23 cellular contexts compared by ENCODE assay signal in the genomic region with DNA sequence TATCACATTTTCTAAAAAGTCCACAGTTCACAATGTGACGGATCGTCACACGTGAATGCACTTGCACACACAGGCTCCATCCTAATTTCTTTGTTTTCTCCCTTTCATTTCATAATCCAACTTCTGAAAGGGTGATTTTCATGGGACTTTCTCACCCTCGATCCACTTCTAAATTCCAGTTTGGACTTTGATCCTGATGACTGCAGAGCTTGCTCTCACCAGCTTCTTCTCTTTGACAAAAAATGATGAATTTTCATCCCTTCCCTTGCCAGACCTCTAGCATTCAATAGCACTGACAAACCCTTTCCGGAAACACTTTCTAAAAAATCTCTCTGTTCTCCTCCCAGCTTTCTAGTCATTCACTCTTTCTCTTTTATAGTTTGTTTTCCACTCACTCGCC.
DNase-seq lines count a peak whose midpoint lies in the region; ATAC-seq and TF ChIP-seq lines count a peak whose summit lies in the region.
"Had no signal": no experiment of that assay in that cellular context is flagged by ENCODE, and none has a peak within 500 bp of the region (broad histone marks: within the 10 kb centered on the region; RNA-seq: fewer than 3 reads in every experiment).

No MANE protein-coding gene starts in this region.

- H3K4me1 Mint-ChIP-seq in T-helper 17 cell (peaks cover 37% of the 10 kb centered on the region), glutamatergic neuron (ENCODE audit: low read depth, unreplicated experiment) (peaks cover 33% of the 10 kb centered on the region), progenitor cell of endocrine pancreas (ENCODE audit: low read depth) (peaks cover 24% of the 10 kb centered on the region), osteocyte (ENCODE audit: unreplicated experiment) (peaks cover 7% of the 10 kb centered on the region)
- peaks cover 24% of the 10 kb centered on the region for H3K4me1 Mint-ChIP-seq in activated T-helper 1 cell treated with anti-CD3 and anti-CD28 coated beads, Interleukin-12 subunit alpha, Interleukin-12 subunit beta, Interleukin-2, Interleukin-4 antibody, amounts not matched to agents 30 ng/mL and 10 ng/mL and 1 ng/mL, durations not matched to agents 14 hours and 24 hours and 36 hours (ENCODE audit: low read depth)

- no peaks in the 10 kb centered on the region for H3K9me3 ChIP-seq in T-helper 17 cell (ENCODE audit: control insufficient read depth, low read length, poor library complexity, severe bottlenecking)
- H3K9me3 ChIP-seq: body of pancreas, neutrophil, psoas muscle, SJCRH30 had no signal

- H3K27ac Mint-ChIP-seq in T-helper 17 cell: peak overlapping the region; percentile 77
- H3K27ac Mint-ChIP-seq in glutamatergic neuron (ENCODE audit: unreplicated experiment): no peak overlapping the region
- peak overlapping the region; percentile 45 for H3K27ac Mint-ChIP-seq in progenitor cell of endocrine pancreas
- no peak overlapping the region for H3K27ac Mint-ChIP-seq in osteocyte (ENCODE audit: unreplicated experiment)
- no peak overlapping the region for H3K27ac Mint-ChIP-seq in activated T-helper 1 cell treated with anti-CD3 and anti-CD28 coated beads, Interleukin-12 subunit alpha, Interleukin-12 subunit beta, Interleukin-2, Interleukin-4 antibody, amounts not matched to agents 30 ng/mL and 10 ng/mL and 1 ng/mL, durations not matched to agents 14 hours and 24 hours and 36 hours
- H3K27ac Mint-ChIP-seq: activated CD8-positive, alpha-beta T cell treated with anti-CD3 and anti-CD28 coated beads for 36 hours had no signal

- peaks cover under 1% of the 10 kb centered on the region for H3K9me3 Mint-ChIP-seq in glutamatergic neuron (ENCODE audit: unreplicated experiment)
- no peaks in the 10 kb centered on the region for H3K9me3 Mint-ChIP-seq in progenitor cell of endocrine pancreas (ENCODE audit: low read depth)
- H3K9me3 Mint-ChIP-seq in osteocyte (ENCODE audit: unreplicated experiment): no peaks in the 10 kb centered on the region
- H3K9me3 Mint-ChIP-seq in activated T-helper 1 cell treated with anti-CD3 and anti-CD28 coated beads, Interleukin-12 subunit alpha, Interleukin-12 subunit beta, Interleukin-2, Interleukin-4 antibody, amounts not matched to agents 30 ng/mL and 10 ng/mL and 1 ng/mL, durations not matched to agents 14 hours and 24 hours and 36 hours: no peaks in the 10 kb centered on the region
- H3K9me3 Mint-ChIP-seq: activated CD8-positive, alpha-beta T cell treated with anti-CD3 and anti-CD28 coated beads for 36 hours; IgD-negative memory B cell had no signal

- ATAC-seq in T-helper 17 cell: no peak
- ATAC-seq: activated CD4-positive, CD25-positive, alpha-beta regulatory T cell treated with anti-CD3 and anti-CD28 coated beads, Interleukin-2, amount 50 U/mL, for 24 hours; activated CD8-positive, alpha-beta T cell treated with anti-CD3 and anti-CD28 coated beads for 36 hours; body of pancreas had no signal

- DNase-seq in G401 (ENCODE audit: low spot score) (peak; percentile 20), T-helper 17 cell (no peak), glutamatergic neuron (no peak), progenitor cell of endocrine pancreas (ENCODE audit: low spot score, unreplicated experiment) (no peak), NCI-H345 treated with DMSO at 0.1 percent for 48 hours (lab: John Stamatoyannopoulos, UW; ENCODE audit: unreplicated experiment) (no peak), osteocyte (ENCODE audit: extremely low spot score, unreplicated experiment) (no peak)
- DNase-seq in activated T-helper 1 cell treated with anti-CD3 and anti-CD28 coated beads, Interleukin-12 subunit alpha, Interleukin-12 subunit beta, Interleukin-2, Interleukin-4 antibody, amounts not matched to agents 30 ng/mL and 10 ng/mL and 1 ng/mL, durations not matched to agents 14 hours and 24 hours and 36 hours (ENCODE audit: low spot score): no peak
- DNase-seq: activated CD8-positive, alpha-beta T cell treated with anti-CD3 and anti-CD28 coated beads for 36 hours; activated effector memory CD4-positive, alpha-beta T cell treated with anti-CD3 and anti-CD28 coated beads, Interleukin-2, amount 50 U/mL, for 16 hours; C1 segment of cervical spinal cord; head of caudate nucleus; kidney; NCI-H1048; NCI-H187 treated with DMSO at 0.1 percent for 48 hours; NCI-H526 treated with DMSO at 0.1 percent for 48 hours; psoas muscle; SJCRH30; stimulated activated CD4-positive, alpha-beta T cell treated with anti-CD3 and anti-CD28 coated beads, Interleukin-15, amount 100 ng/mL, for 24 hours; stimulated activated naive CD4-positive, alpha-beta T cell treated with Interleukin-2 at 50 U/mL for 16 hours had no signal

- in situ Hi-C loops in G401 (cut with HindIII; ENCODE audit: low sequenced_read_pairs): no loop called here

- H3K36me3 Mint-ChIP-seq in T-helper 17 cell (ENCODE audit: low read depth): peaks cover 20% of the 10 kb centered on the region
- no peaks in the 10 kb centered on the region for H3K36me3 Mint-ChIP-seq in glutamatergic neuron (ENCODE audit: unreplicated experiment)
- H3K36me3 Mint-ChIP-seq in progenitor cell of endocrine pancreas (ENCODE audit: insufficient read depth): peaks cover 4% of the 10 kb centered on the region
- peaks cover 39% of the 10 kb centered on the region for H3K36me3 Mint-ChIP-seq in osteocyte (ENCODE audit: unreplicated experiment)
- peaks cover 20% of the 10 kb centered on the region for H3K36me3 Mint-ChIP-seq in activated T-helper 1 cell treated with anti-CD3 and anti-CD28 coated beads, Interleukin-12 subunit alpha, Interleukin-12 subunit beta, Interleukin-2, Interleukin-4 antibody, amounts not matched to agents 30 ng/mL and 10 ng/mL and 1 ng/mL, durations not matched to agents 14 hours and 24 hours and 36 hours (ENCODE audit: low read depth)

- TF ChIP-seq CTCF in glutamatergic neuron (IDR thresholded peaks at IDR 0.05; ENCODE audit: partially characterized antibody, unreplicated experiment) (no peak), progenitor cell of endocrine pancreas (IDR thresholded peaks at IDR 0.05; ENCODE audit: unreplicated experiment) (no peak), osteocyte (IDR thresholded peaks at IDR 0.05) (no peak)

- no peaks in the 10 kb centered on the region for H3K27me3 Mint-ChIP-seq in T-helper 17 cell
- no peaks in the 10 kb centered on the region for H3K27me3 Mint-ChIP-seq in glutamatergic neuron (ENCODE audit: unreplicated experiment)
- H3K27me3 Mint-ChIP-seq in progenitor cell of endocrine pancreas: no peaks in the 10 kb centered on the region
- no peaks in the 10 kb centered on the region for H3K27me3 Mint-ChIP-seq in osteocyte (ENCODE audit: unreplicated experiment)
- H3K27me3 Mint-ChIP-seq in activated T-helper 1 cell treated with anti-CD3 and anti-CD28 coated beads, Interleukin-12 subunit alpha, Interleukin-12 subunit beta, Interleukin-2, Interleukin-4 antibody, amounts not matched to agents 30 ng/mL and 10 ng/mL and 1 ng/mL, durations not matched to agents 14 hours and 24 hours and 36 hours (ENCODE audit: insufficient read depth): no peaks in the 10 kb centered on the region
- H3K27me3 Mint-ChIP-seq: activated CD8-positive, alpha-beta T cell treated with anti-CD3 and anti-CD28 coated beads for 36 hours; IgD-negative memory B cell had no signal

- intact Hi-C loops in activated T-helper 1 cell treated with anti-CD3 and anti-CD28 coated beads, Interleukin-12 subunit alpha, Interleukin-12 subunit beta, Interleukin-2, Interleukin-4 antibody, amounts not matched to agents 30 ng/mL and 10 ng/mL and 1 ng/mL, durations not matched to agents 14 hours and 24 hours and 36 hours (cut with micrococcal nuclease): no loop called here

- no peak overlapping the region for H3K4me3 Mint-ChIP-seq in T-helper 17 cell
- peak overlapping the region; percentile 11 for H3K4me3 Mint-ChIP-seq in glutamatergic neuron (ENCODE audit: unreplicated experiment)
- no peak overlapping the region for H3K4me3 Mint-ChIP-seq in progenitor cell of endocrine pancreas (ENCODE audit: low read depth)
- no peak overlapping the region for H3K4me3 Mint-ChIP-seq in osteocyte (ENCODE audit: unreplicated experiment)
- H3K4me3 Mint-ChIP-seq in activated T-helper 1 cell treated with anti-CD3 and anti-CD28 coated beads, Interleukin-12 subunit alpha, Interleukin-12 subunit beta, Interleukin-2, Interleukin-4 antibody, amounts not matched to agents 30 ng/mL and 10 ng/mL and 1 ng/mL, durations not matched to agents 14 hours and 24 hours and 36 hours: no peak overlapping the region
- H3K4me3 Mint-ChIP-seq: activated CD8-positive, alpha-beta T cell treated with anti-CD3 and anti-CD28 coated beads for 36 hours; IgD-negative memory B cell had no signal

Comparison
In these comparisons a context has a peak if more than half of its experiments do, and no peak if none do; other contexts are left out.
1. H3K27ac Mint-ChIP-seq: peak in T-helper 17 cell (single experiment) and progenitor cell of endocrine pancreas (single experiment); none in glutamatergic neuron (single experiment), osteocyte (single experiment) and activated T-helper 1 cell treated with anti-CD3 and anti-CD28 coated beads, Interleukin-12 subunit alpha, Interleukin-12 subunit beta, Interleukin-2, Interleukin-4 antibody, amounts not matched to agents 30 ng/mL and 10 ng/mL and 1 ng/mL, durations not matched to agents 14 hours and 24 hours and 36 hours (single experiment).